In the genomic region with DNA sequence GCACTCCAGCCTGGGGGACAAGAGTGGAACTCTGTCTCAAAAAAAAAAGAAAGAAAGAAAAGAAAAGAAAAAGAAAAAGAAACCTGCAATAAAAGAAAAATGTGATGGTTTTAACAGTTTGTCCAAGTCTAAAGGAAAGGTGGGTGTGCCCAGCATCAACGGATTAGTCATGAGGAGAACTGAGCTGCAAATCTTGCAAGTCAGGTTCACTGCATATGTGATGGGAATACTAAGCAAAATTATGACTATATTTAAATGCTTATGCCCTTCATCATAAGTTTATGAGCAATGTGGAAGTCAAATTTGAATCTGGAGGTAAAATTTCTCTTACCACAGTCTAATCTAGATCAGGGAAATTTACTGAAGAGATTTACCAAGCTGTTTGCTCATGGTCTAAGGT, we compare ENCODE assay signal across 30 cellular contexts. TPM values are rescaled to one million over a fixed set of nuclear protein-coding genes. Genes with fewer than 3 reads are reported as not detected.
DNase-seq lines count a peak whose midpoint lies in the region; ATAC-seq and TF ChIP-seq lines count a peak whose summit lies in the region.
"Had no signal": no experiment of that assay in that cellular context is flagged by ENCODE, and none has a peak within 500 bp of the region (broad histone marks: within the 10 kb centered on the region; RNA-seq: fewer than 3 reads in every experiment).

No MANE protein-coding gene starts in this region.

- H3K9me3 Mint-ChIP-seq in MCF 10A (ENCODE audit: unreplicated experiment): no peaks in the 10 kb centered on the region
- no peaks in the 10 kb centered on the region for H3K9me3 Mint-ChIP-seq in activated naive CD4-positive, alpha-beta T cell treated with anti-CD3 and anti-CD28 coated beads for 36 hours
- H3K9me3 Mint-ChIP-seq: activated CD8-positive, alpha-beta T cell treated with anti-CD3 and anti-CD28 coated beads for 36 hours; naive B cell; stimulated activated naive CD8-positive, alpha-beta T cell treated with anti-CD3 and anti-CD28 coated beads, Interleukin-15, Interleukin-2, amounts not matched to agents 100 ng/mL and 50 ng/mL, for 24 hours; T-cell had no signal

- no peak overlapping the region for H3K27ac Mint-ChIP-seq in MCF 10A (ENCODE audit: low read depth, unreplicated experiment)
- H3K27ac Mint-ChIP-seq in activated naive CD4-positive, alpha-beta T cell treated with anti-CD3 and anti-CD28 coated beads for 36 hours: no peak overlapping the region
- H3K27ac Mint-ChIP-seq: activated CD8-positive, alpha-beta T cell treated with anti-CD3 and anti-CD28 coated beads for 36 hours; stimulated activated naive CD8-positive, alpha-beta T cell treated with anti-CD3 and anti-CD28 coated beads, Interleukin-15, Interleukin-2, amounts not matched to agents 100 ng/mL and 50 ng/mL, for 24 hours; T-cell had no signal

- POLR2A ChIA-PET in MCF 10A (lab: Yijun Ruan, JAX): interaction anchor here (0.8 to 2.5 kb wide), 6 partner anchors 10 to 238 kb away, joined by 3 to 10 read pairs (median 5); partner anchors contain the start of genes AMD1 and CDK19

- no peaks in the 10 kb centered on the region for H3K36me3 Mint-ChIP-seq in MCF 10A (ENCODE audit: insufficient read depth, unreplicated experiment)
- H3K36me3 Mint-ChIP-seq in activated naive CD4-positive, alpha-beta T cell treated with anti-CD3 and anti-CD28 coated beads for 36 hours (ENCODE audit: low read depth): no peaks in the 10 kb centered on the region
- H3K36me3 Mint-ChIP-seq: naive B cell, T-cell had no signal

- intact Hi-C loops in mammary epithelial cell (cut with micrococcal nuclease): no loop called here
- intact Hi-C loops in MCF 10A (cut with micrococcal nuclease): no loop called here
- intact Hi-C loops in head of caudate nucleus (cut with DNase I): no loop called here
- intact Hi-C loops in activated naive CD4-positive, alpha-beta T cell treated with anti-CD3 and anti-CD28 coated beads for 36 hours (cut with micrococcal nuclease): no loop called here

- H3K4me1 ChIP-seq in mammary epithelial cell (ENCODE audit: insufficient read depth, low read length): no peaks in the 10 kb centered on the region
- H3K4me1 ChIP-seq: breast epithelium, transverse colon had no signal

- BruUV-seq in mammary epithelial cell (replicated peaks; lab: Mats Ljungman, UMichigan): no TSS peak
- no TSS peak for BruUV-seq in MCF 10A (replicated peaks; lab: Mats Ljungman, UMichigan)

- no peaks in the 10 kb centered on the region for H3K4me1 Mint-ChIP-seq in MCF 10A (ENCODE audit: insufficient read depth, unreplicated experiment)
- H3K4me1 Mint-ChIP-seq in activated naive CD4-positive, alpha-beta T cell treated with anti-CD3 and anti-CD28 coated beads for 36 hours (ENCODE audit: low read depth): no peaks in the 10 kb centered on the region
- H3K4me1 Mint-ChIP-seq: T-cell had no signal

- H3K4me3 ChIP-seq in mammary epithelial cell (replicated peaks in 1 of 3; ENCODE audit: insufficient read depth in 1 of 3, low read depth in 2 of 3, low read length in 3 of 3): no peak overlapping the region
- H3K4me3 ChIP-seq: BLaER1, breast epithelium, transverse colon had no signal

- TF ChIP-seq CTCF in mammary epithelial cell (conservative IDR thresholded peaks at IDR 0.05 in 1 of 2, IDR thresholded peaks at IDR 0.05 in 1 of 2; ENCODE audit: extremely low read depth in 1 of 2, insufficient read depth in 1 of 2, low read depth in 1 of 2, low read length in 2 of 2) (no peak), MCF 10A (IDR thresholded peaks at IDR 0.05; ENCODE audit: unreplicated experiment) (no peak)

- peak; percentile 62 for DNase-seq in mammary epithelial cell
- no peak for DNase-seq in MCF 10A (ENCODE audit: unreplicated experiment)
- peak in 13 of 61 donors; percentile 0 to 77 (median 10) for DNase-seq in caudate nucleus (lab: John Stamatoyannopoulos, UW)
- peak in 25 of 42 donors; percentile 15 to 76 (median 38) for DNase-seq in head of caudate nucleus
- no peak for DNase-seq in KG1 (lab: John Stamatoyannopoulos, UW)
- DNase-seq in activated naive CD4-positive, alpha-beta T cell treated with anti-CD3 and anti-CD28 coated beads for 36 hours: no peak
- DNase-seq in NCI-H1436 treated with DMSO at 0.1 percent for 48 hours (lab: John Stamatoyannopoulos, UW): no peak
- DNase-seq: 8988T; activated CD4-positive, CD25-positive, alpha-beta regulatory T cell treated with anti-CD3 and anti-CD28 coated beads, Interleukin-2, amount 50 U/mL, for 72 hours; activated CD8-positive, alpha-beta T cell treated with anti-CD3 and anti-CD28 coated beads for 36 hours; activated gamma-delta T cell; Caco-2; dermis blood vessel endothelial cell; DND-41; glutamatergic neuron; mesendoderm; naive B cell; NCI-H1694 treated with DMSO at 0.1 percent for 48 hours; NCI-H748 treated with DMSO at 0.1 percent for 48 hours; occipital lobe; retina; SHP77 treated with DMSO at 0.1 percent for 48 hours; stimulated activated CD4-positive, alpha-beta T cell treated with anti-CD3 and anti-CD28 coated beads, Interleukin-12 subunit alpha, Interleukin-12 subunit beta, amount 100 ng/mL, for 4 hours; stimulated activated CD4-positive, alpha-beta T cell treated with anti-CD3 and anti-CD28 coated beads, Interleukin-4, amount 100 ng/mL, for 4 hours; T-cell; transverse colon had no signal

- no peaks in the 10 kb centered on the region for H3K27me3 Mint-ChIP-seq in MCF 10A (ENCODE audit: insufficient read depth, unreplicated experiment)
- no peaks in the 10 kb centered on the region for H3K27me3 Mint-ChIP-seq in activated naive CD4-positive, alpha-beta T cell treated with anti-CD3 and anti-CD28 coated beads for 36 hours (ENCODE audit: low read depth)
- H3K27me3 Mint-ChIP-seq: activated CD8-positive, alpha-beta T cell treated with anti-CD3 and anti-CD28 coated beads for 36 hours; naive B cell; stimulated activated naive CD8-positive, alpha-beta T cell treated with anti-CD3 and anti-CD28 coated beads, Interleukin-15, Interleukin-2, amounts not matched to agents 100 ng/mL and 50 ng/mL, for 24 hours; T-cell had no signal

- H2AFZ ChIP-seq in mammary epithelial cell (ENCODE audit: low read depth, low read length): no peak overlapping the region

- H3K27ac ChIP-seq in mammary epithelial cell (ENCODE audit: insufficient read depth, low read depth, low read length) (no peak overlapping the region), caudate nucleus (ENCODE audit: low read depth, low read length) (peak overlapping the region; percentile 18)
- H3K27ac ChIP-seq: BLaER1, breast epithelium, transverse colon had no signal

- ATAC-seq in GM18867 (IDR thresholded peaks at IDR 0.05; ENCODE audit: unreplicated experiment): no peak
- ATAC-seq: activated CD8-positive, alpha-beta T cell treated with anti-CD3 and anti-CD28 coated beads for 36 hours; T-cell had no signal

- dilution Hi-C loops in mammary epithelial cell (cut with HindIII; ENCODE audit: low sequenced_read_pairs): no loop called here

- H3K27me3 ChIP-seq in mammary epithelial cell (ENCODE audit: insufficient read depth, low read length): no peaks in the 10 kb centered on the region
- H3K27me3 ChIP-seq: BLaER1, breast epithelium, transverse colon had no signal

- H3K9ac ChIP-seq in mammary epithelial cell (ENCODE audit: insufficient read depth, low read length): no peak overlapping the region
- H3K9ac ChIP-seq: BLaER1 had no signal

- no peaks in the 10 kb centered on the region for H4K20me1 ChIP-seq in mammary epithelial cell (ENCODE audit: insufficient read depth, low read length)
- H4K20me1 ChIP-seq: BLaER1 had no signal

- 100% methylated on average over 1 of the region's 1 CpG for WGBS in mammary epithelial cell (ENCODE audit: low coverage, missing lambda C conversion rate)

- H3K4me3 Mint-ChIP-seq in MCF 10A (ENCODE audit: unreplicated experiment): no peak overlapping the region
- H3K4me3 Mint-ChIP-seq in activated naive CD4-positive, alpha-beta T cell treated with anti-CD3 and anti-CD28 coated beads for 36 hours: no peak overlapping the region
- H3K4me3 Mint-ChIP-seq: activated CD8-positive, alpha-beta T cell treated with anti-CD3 and anti-CD28 coated beads for 36 hours; naive B cell; stimulated activated naive CD8-positive, alpha-beta T cell treated with anti-CD3 and anti-CD28 coated beads, Interleukin-15, Interleukin-2, amounts not matched to agents 100 ng/mL and 50 ng/mL, for 24 hours; T-cell had no signal

- no peaks in the 10 kb centered on the region for H3K9me3 ChIP-seq in mammary epithelial cell (replicated peaks; ENCODE audit: insufficient read depth, low read length)
- H3K9me3 ChIP-seq: BLaER1, breast epithelium, Caco-2, transverse colon had no signal

- no peaks in the 10 kb centered on the region for H3K36me3 ChIP-seq in mammary epithelial cell (ENCODE audit: insufficient read depth, low read length)
- H3K36me3 ChIP-seq: BLaER1, breast epithelium, transverse colon had no signal

- no peaks in the 10 kb centered on the region for H3K79me2 ChIP-seq in mammary epithelial cell (ENCODE audit: insufficient read depth, low read length)

- in situ Hi-C loops in mammary epithelial cell (cut with MboI; ENCODE audit: low sequenced_read_pairs in 2 of 2): no loop called here

- H3K4me2 ChIP-seq in mammary epithelial cell (ENCODE audit: insufficient read depth, low read depth, low read length): no peak overlapping the region
- H3K4me2 ChIP-seq: BLaER1 had no signal

- CTCF ChIA-PET in mammary epithelial cell (lab: Charles Lee; ENCODE audit: low non-redundant PET) (no interaction called here), MCF 10A (lab: Yijun Ruan, JAX) (interaction anchor here (0.5 kb wide), 1 partner anchor 118 kb away, joined by 3 read pairs; no protein-coding TSS in a partner anchor)
- CTCF ChIA-PET in activated naive CD4-positive, alpha-beta T cell treated with anti-CD3 and anti-CD28 coated beads for 36 hours (lab: Charles Lee): interaction anchor here (0.6 to 0.7 kb wide), 3 partner anchors 19 to 234 kb away, joined by 3 to 6 read pairs (median 5); no protein-coding TSS in a partner anchor

RNA-seq across cellular contexts. Expression of gene CDK19, which starts 13.1 kb away (rescaled TPM):
- total RNA-seq in mammary epithelial cell: 1 to 10 TPM; 8.7 to 8.8 TPM
- polyA plus RNA-seq in mammary epithelial cell: 5.3 TPM
- polyA minus RNA-seq in mammary epithelial cell: 12.6 TPM
- total RNA-seq in MCF 10A (2022): 10.2 and 16.8 TPM in 2 replicates
- total RNA-seq in activated naive CD4-positive, alpha-beta T cell treated with anti-CD3 and anti-CD28 coated beads for 36 hours: 10 to 100 TPM; 11.0 to 11.7 TPM

RNA-seq across cellular contexts. Expression of gene AMD1, which starts 46.2 kb away (rescaled TPM):
- total RNA-seq in mammary epithelial cell (10 to 100 TPM; 69.7 to 97.5 TPM), MCF 10A (2022) (77.8 and 121 TPM in 2 replicates)
- polyA plus RNA-seq in mammary epithelial cell: 68.4 TPM
- polyA minus RNA-seq in mammary epithelial cell: 51.4 TPM
- 10 to 100 TPM; 72.6 to 75.3 TPM for total RNA-seq in activated naive CD4-positive, alpha-beta T cell treated with anti-CD3 and anti-CD28 coated beads for 36 hours

Comparison
In these comparisons a context has a peak if more than half of its experiments do, and no peak if none do; other contexts are left out.
1. DNase-seq: peak in mammary epithelial cell (single experiment) and head of caudate nucleus (25 of 42); none in MCF 10A (single experiment), KG1 (single experiment), activated naive CD4-positive, alpha-beta T cell treated with anti-CD3 and anti-CD28 coated beads for 36 hours (single experiment) and NCI-H1436 treated with DMSO at 0.1 percent for 48 hours (single experiment).